Comparison of ENCODE assay signal across 15 cellular contexts in the genomic region with DNA sequence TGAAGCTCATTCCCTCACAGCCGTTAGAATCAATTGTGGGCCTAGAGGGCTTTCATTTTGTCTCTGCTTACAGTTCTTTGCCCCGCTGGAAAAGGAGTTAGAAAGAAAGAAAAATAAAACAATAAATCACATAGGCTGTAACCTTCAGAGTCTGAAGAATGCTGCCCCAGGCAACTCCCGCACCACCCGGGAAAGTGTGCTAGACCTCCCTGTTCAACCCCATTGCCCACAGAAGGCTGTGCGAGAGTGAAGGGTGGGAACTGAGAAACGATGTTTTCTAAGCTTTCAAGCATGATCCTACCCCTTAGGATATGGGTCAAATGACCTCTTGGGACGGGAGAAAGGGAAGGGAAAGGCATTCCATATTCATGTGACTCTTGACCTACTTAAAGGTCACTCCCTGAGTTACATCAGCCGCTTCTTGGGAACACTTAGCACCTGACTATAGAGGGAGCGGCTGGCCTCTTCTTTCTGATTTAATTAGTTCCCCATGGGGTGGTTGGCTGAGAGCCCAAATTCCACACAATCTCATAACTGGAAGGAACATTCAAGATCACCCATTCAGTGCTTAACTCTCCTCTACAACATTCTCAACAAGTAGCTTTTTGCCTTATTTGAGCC.
DNase-seq lines count a peak whose midpoint lies in the region; ATAC-seq and TF ChIP-seq lines count a peak whose summit lies in the region.
"Had no signal": no experiment of that assay in that cellular context is flagged by ENCODE, and none has a peak within 500 bp of the region (broad histone marks: within the 10 kb centered on the region; RNA-seq: fewer than 3 reads in every experiment).

No MANE protein-coding gene starts in this region.

- H3K36me3 ChIP-seq in neural progenitor cell = no peaks in the 10 kb centered on the region

- H3K79me2 ChIP-seq in neural progenitor cell (ENCODE audit: low read depth) = no peaks in the 10 kb centered on the region

- DNase-seq in NCI-H69 (lab: John Stamatoyannopoulos, UW) = peak; percentile 66
- DNase-seq in foreskin melanocyte = peak; percentile 97
- DNase-seq in neural progenitor cell (ENCODE audit: low spot score) = no peak
- DNase-seq in glomerular visceral epithelial cell (ENCODE audit: extremely low spot score) = no peak
- no peak for DNase-seq in activated CD8-positive, alpha-beta T cell treated with anti-CD3 and anti-CD28 coated beads for 36 hours
- no peak for DNase-seq in NCI-H2029 treated with DMSO at 0.1 percent for 48 hours (lab: John Stamatoyannopoulos, UW)
- DNase-seq: activated CD8-positive, alpha-beta memory T cell treated with anti-CD3 and anti-CD28 coated beads for 24 hours; activated naive CD4-positive, alpha-beta T cell treated with anti-CD3 and anti-CD28 coated beads, Interleukin-2, amount 50 U/mL, for 16 hours; caudate nucleus; NCI-H1092 treated with DMSO at 0.1 percent for 48 hours; NCI-H526; stimulated activated CD4-positive, alpha-beta T cell treated with anti-CD3 and anti-CD28 coated beads, Interleukin-12 subunit alpha, Interleukin-12 subunit beta, amount 100 ng/mL, for 4 hours; trophoblast cell had no signal

- H3K9ac ChIP-seq in neural progenitor cell = no peak overlapping the region

- no peak for ATAC-seq in activated CD8-positive, alpha-beta T cell treated with anti-CD3 and anti-CD28 coated beads for 36 hours
- ATAC-seq in HG02623 (IDR thresholded peaks at IDR 0.05; ENCODE audit: unreplicated experiment) = no peak

- no peaks in the 10 kb centered on the region for H3F3A ChIP-seq in neural progenitor cell (ENCODE audit: low read depth)

- H3K9me3 ChIP-seq in neural progenitor cell (ENCODE audit: low read depth) = no peaks in the 10 kb centered on the region

- intact Hi-C loops in activated CD8-positive, alpha-beta T cell treated with anti-CD3 and anti-CD28 coated beads for 36 hours (cut with micrococcal nuclease) = no loop called here

- no peak overlapping the region for H3K4me3 Mint-ChIP-seq in neural progenitor cell
- H3K4me3 Mint-ChIP-seq in activated CD8-positive, alpha-beta T cell treated with anti-CD3 and anti-CD28 coated beads for 36 hours = no peak overlapping the region

- H3K4me1 ChIP-seq in neural progenitor cell = no peaks in the 10 kb centered on the region

- peaks cover 2% of the 10 kb centered on the region for H3K27me3 Mint-ChIP-seq in neural progenitor cell (ENCODE audit: insufficient read depth, low read depth)
- H3K27me3 Mint-ChIP-seq in activated CD8-positive, alpha-beta T cell treated with anti-CD3 and anti-CD28 coated beads for 36 hours = no peaks in the 10 kb centered on the region

- H3K27ac Mint-ChIP-seq in neural progenitor cell = peak overlapping the region; percentile 21
- no peak overlapping the region for H3K27ac Mint-ChIP-seq in activated CD8-positive, alpha-beta T cell treated with anti-CD3 and anti-CD28 coated beads for 36 hours

- no peak overlapping the region for H3K4me3 ChIP-seq in neural progenitor cell

- peaks cover 5% of the 10 kb centered on the region for H3K9me3 Mint-ChIP-seq in neural progenitor cell
- no peaks in the 10 kb centered on the region for H3K9me3 Mint-ChIP-seq in activated CD8-positive, alpha-beta T cell treated with anti-CD3 and anti-CD28 coated beads for 36 hours

- no peak overlapping the region for H3K4me2 ChIP-seq in neural progenitor cell

- peaks cover 9% of the 10 kb centered on the region for H3K4me1 Mint-ChIP-seq in neural progenitor cell
- no peaks in the 10 kb centered on the region for H3K4me1 Mint-ChIP-seq in activated CD8-positive, alpha-beta T cell treated with anti-CD3 and anti-CD28 coated beads for 36 hours (ENCODE audit: low read depth)

- no peak overlapping the region for H2AFZ ChIP-seq in neural progenitor cell (replicated peaks)

- POLR2A ChIA-PET in activated CD8-positive, alpha-beta T cell treated with anti-CD3 and anti-CD28 coated beads for 36 hours (lab: Charles Lee) = no interaction called here

- TF ChIP-seq CTCF in C4-2B (conservative IDR thresholded peaks at IDR 0.05) = no peak
- TF ChIP-seq CTCF in neural progenitor cell (IDR thresholded peaks at IDR 0.05) = no peak
- TF ChIP-seq CTCF in activated CD8-positive, alpha-beta T cell treated with anti-CD3 and anti-CD28 coated beads for 36 hours (IDR thresholded peaks at IDR 0.05) = no peak

- CTCF ChIA-PET in activated CD8-positive, alpha-beta T cell treated with anti-CD3 and anti-CD28 coated beads for 36 hours (lab: Charles Lee) = no interaction called here

- no peaks in the 10 kb centered on the region for H3K27me3 ChIP-seq in neural progenitor cell

- H3K27ac ChIP-seq in C4-2B (peak overlapping the region; percentile 19; the same call in 1 of the 2 replicates), neural progenitor cell (no peak overlapping the region)

- H3K36me3 Mint-ChIP-seq in neural progenitor cell = no peaks in the 10 kb centered on the region
- H3K36me3 Mint-ChIP-seq in activated CD8-positive, alpha-beta T cell treated with anti-CD3 and anti-CD28 coated beads for 36 hours (ENCODE audit: low read depth) = no peaks in the 10 kb centered on the region

- no peaks in the 10 kb centered on the region for H4K20me1 ChIP-seq in neural progenitor cell (ENCODE audit: low read depth)

Comparison
In these comparisons a context has a peak if more than half of its experiments do, and no peak if none do; other contexts are left out.
1. DNase-seq: peak in NCI-H69 (single experiment) and foreskin melanocyte (single experiment); none in neural progenitor cell (single experiment), glomerular visceral epithelial cell (single experiment), activated CD8-positive, alpha-beta T cell treated with anti-CD3 and anti-CD28 coated beads for 36 hours (single experiment) and NCI-H2029 treated with DMSO at 0.1 percent for 48 hours (single experiment).